8 cellular contexts compared by ENCODE assay signal in the genomic region with DNA sequence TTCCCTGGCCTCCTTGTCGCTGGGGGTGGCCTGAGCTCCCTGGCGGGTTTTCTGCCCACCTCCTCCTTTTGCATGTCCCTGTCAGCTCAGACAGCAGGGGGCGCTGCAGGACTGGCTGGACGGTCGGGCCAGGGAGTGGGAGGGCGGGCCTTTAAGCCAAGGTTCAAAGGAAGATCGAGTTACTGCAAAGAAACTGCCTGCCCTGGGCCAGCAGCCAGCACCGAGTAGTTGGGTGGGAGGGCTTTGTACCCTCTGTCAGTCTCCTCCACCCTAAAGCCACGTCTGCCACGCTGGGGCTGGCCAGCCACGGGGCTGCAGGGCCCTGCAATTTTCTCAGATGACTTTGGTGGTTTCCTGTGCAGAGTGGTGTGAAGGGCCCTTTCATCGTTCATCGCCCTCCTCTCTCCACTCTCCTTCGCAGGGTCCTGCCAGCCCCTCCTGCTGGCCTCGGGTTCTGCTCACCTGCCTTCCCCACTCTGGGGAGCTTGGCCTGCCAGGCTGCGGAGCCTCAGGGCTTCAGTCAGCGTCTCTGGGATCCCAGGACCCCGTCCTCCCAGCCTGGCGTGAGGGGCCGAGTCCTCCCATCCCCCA. TPM values are rescaled to one million over a fixed set of nuclear protein-coding genes. Genes with fewer than 3 reads are reported as not detected.
DNase-seq lines count a peak whose midpoint lies in the region; ATAC-seq and TF ChIP-seq lines count a peak whose summit lies in the region.

No MANE protein-coding gene starts in this region.

- no peaks in the 10 kb centered on the region for H3K9me3 Mint-ChIP-seq in activated T-cell treated with anti-CD3 and anti-CD28 coated beads, Interleukin-2, amount 50 U/mL, for 4 hours
- no peaks in the 10 kb centered on the region for H3K9me3 Mint-ChIP-seq in naive B cell

- H3K4me1 Mint-ChIP-seq in activated T-cell treated with anti-CD3 and anti-CD28 coated beads, Interleukin-2, amount 50 U/mL, for 4 hours (ENCODE audit: low read depth): no peaks in the 10 kb centered on the region
- H3K4me1 Mint-ChIP-seq in naive B cell: no peaks in the 10 kb centered on the region

- DNase-seq in KBM-7 (peak; percentile 91), OCI-M1 (lab: John Stamatoyannopoulos, UW) (peak; percentile 86), fibroblast of gingiva (ENCODE audit: low read depth) (peak; percentile 47), naive B cell (peak; percentile 70)
- peak; percentile 91 for DNase-seq in activated T-cell treated with anti-CD3 and anti-CD28 coated beads, Interleukin-2, amount 50 U/mL, for 4 hours
- peak; percentile 79 to 96 for DNase-seq in stimulated activated CD8-positive, alpha-beta memory T cell treated with anti-CD3 and anti-CD28 coated beads, Interleukin-7, amount 100 ng/mL, for 1 hour (ENCODE audit: low read depth in 2 of 2)

- H3K36me3 Mint-ChIP-seq in activated T-cell treated with anti-CD3 and anti-CD28 coated beads, Interleukin-2, amount 50 U/mL, for 4 hours (ENCODE audit: insufficient read depth): no peaks in the 10 kb centered on the region
- no peaks in the 10 kb centered on the region for H3K36me3 Mint-ChIP-seq in naive B cell

- peak; percentile 93 to 95 for ATAC-seq in activated T-cell treated with anti-CD3 and anti-CD28 coated beads, Interleukin-2, amount 50 U/mL, for 4 hours
- peak; percentile 83 to 88 for ATAC-seq in naive B cell (ENCODE audit: low read depth in 2 of 2)
- ATAC-seq in GM18519 (IDR thresholded peaks at IDR 0.05; ENCODE audit: low FRiP score, unreplicated experiment): no peak

- peak; percentile 92 for TF ChIP-seq CTCF in GM12875 (IDR thresholded peaks at IDR 0.05; ENCODE audit: borderline replicate concordance, insufficient read depth, low read depth, low read length)

- H3K4me3 ChIP-seq in GM12875 (ENCODE audit: low read depth, low read length): no peak overlapping the region

- no peaks in the 10 kb centered on the region for H3K27me3 Mint-ChIP-seq in activated T-cell treated with anti-CD3 and anti-CD28 coated beads, Interleukin-2, amount 50 U/mL, for 4 hours (ENCODE audit: low read depth)
- H3K27me3 Mint-ChIP-seq in naive B cell: peaks cover 14 to 45% (median 35%) of the 10 kb centered on the region in 3 donors

- no peak overlapping the region for H3K4me3 Mint-ChIP-seq in activated T-cell treated with anti-CD3 and anti-CD28 coated beads, Interleukin-2, amount 50 U/mL, for 4 hours
- no peak overlapping the region for H3K4me3 Mint-ChIP-seq in naive B cell

- H3K27ac Mint-ChIP-seq in naive B cell: no peak overlapping the region

- in situ Hi-C loops in KBM-7 (cut with MboI; ENCODE audit: low pct_unique_long_range_greater_than_20kb, low sequenced_read_pairs): loop anchor here (10.0 kb wide), 1 partner anchor 75 kb away; no protein-coding TSS in a partner anchor

RNA-seq across cellular contexts. Expression of gene GPR142, which starts 12.3 kb away (rescaled TPM):
- not detected for total RNA-seq in activated T-cell treated with anti-CD3 and anti-CD28 coated beads, Interleukin-2, amount 50 U/mL, for 4 hours
- not detected for polyA plus RNA-seq in naive B cell (ENCODE audit: low read depth in 6 of 6)

RNA-seq across cellular contexts. Expression of gene BTBD17, which starts 17.9 kb away (rescaled TPM):
- not detected for total RNA-seq in activated T-cell treated with anti-CD3 and anti-CD28 coated beads, Interleukin-2, amount 50 U/mL, for 4 hours
- polyA plus RNA-seq in naive B cell (ENCODE audit: low read depth in 6 of 6): not detected

RNA-seq across cellular contexts. Expression of gene GPRC5C, which starts 52.3 kb away (rescaled TPM):
- total RNA-seq in activated T-cell treated with anti-CD3 and anti-CD28 coated beads, Interleukin-2, amount 50 U/mL, for 4 hours: under 1 TPM; 0.49 to 0.76 (median 0.63) TPM
- under 1 TPM in 2 of 6 donors, not detected in 4; 0.20 to 0.48 TPM for polyA plus RNA-seq in naive B cell (ENCODE audit: low read depth in 6 of 6)

RNA-seq across cellular contexts. Expression of gene KIF19, which starts 53.6 kb away (rescaled TPM):
- not detected for total RNA-seq in activated T-cell treated with anti-CD3 and anti-CD28 coated beads, Interleukin-2, amount 50 U/mL, for 4 hours
- polyA plus RNA-seq in naive B cell (ENCODE audit: low read depth in 6 of 6): not detected
